Comparison of ENCODE assay signal across 16 cellular contexts in genomic region chr10:50387736-50388081, GRCh38.
DNase-seq lines count a peak whose midpoint lies in the region; ATAC-seq, FAIRE-seq and TF ChIP-seq lines count a peak whose summit lies in the region.
"Had no signal": no experiment of that assay in that cellular context is flagged by ENCODE, and none has a peak within 500 bp of the region (broad histone marks: within the 10 kb centered on the region; RNA-seq: fewer than 3 reads in every experiment).

No MANE protein-coding gene starts in this region.

- no peak overlapping the region for H3K27ac Mint-ChIP-seq in activated CD8-positive, alpha-beta T cell treated with anti-CD3 and anti-CD28 coated beads for 36 hours
- no peak overlapping the region for H3K27ac Mint-ChIP-seq in activated CD8-positive, alpha-beta T cell treated with anti-CD3 and anti-CD28 coated beads, Interleukin-2, amount 10 ng/mL, durations not matched to agents 7 days and 5 days
- H3K27ac Mint-ChIP-seq: activated CD4-positive, alpha-beta memory T cell treated with anti-CD3 and anti-CD28 coated beads for 36 hours had no signal

- POLR2A ChIA-PET in activated CD8-positive, alpha-beta T cell treated with anti-CD3 and anti-CD28 coated beads for 36 hours (lab: Charles Lee), result no interaction called here
- POLR2A ChIA-PET in activated CD8-positive, alpha-beta T cell treated with anti-CD3 and anti-CD28 coated beads, Interleukin-2, amount 10 ng/mL, durations not matched to agents 7 days and 5 days (lab: Charles Lee), result no interaction called here

- peaks cover 15% of the 10 kb centered on the region for H3K4me1 Mint-ChIP-seq in activated CD8-positive, alpha-beta T cell treated with anti-CD3 and anti-CD28 coated beads for 36 hours (ENCODE audit: low read depth)
- peaks cover 8% of the 10 kb centered on the region for H3K4me1 Mint-ChIP-seq in activated CD8-positive, alpha-beta T cell treated with anti-CD3 and anti-CD28 coated beads, Interleukin-2, amount 10 ng/mL, durations not matched to agents 7 days and 5 days (ENCODE audit: low read depth)

- H3K27ac ChIP-seq in small intestine (ENCODE audit: low read depth in 1 of 2, low read length in 1 of 2) (peak overlapping the region in 1 of 2 donors; percentile 11), right lobe of liver (no peak overlapping the region)
- H3K27ac ChIP-seq: upper lobe of right lung had no signal

- no peak for TF ChIP-seq POLR2A in right lobe of liver (IDR thresholded peaks at IDR 0.05)

- H3K9me3 ChIP-seq in small intestine (ENCODE audit: control insufficient read depth, low read depth) (no peaks in the 10 kb centered on the region), right lobe of liver (no peaks in the 10 kb centered on the region)
- H3K9me3 ChIP-seq: upper lobe of right lung had no signal

- FAIRE-seq in small intestine (lab: Jason Lieb, UNC), result no peak

- intact Hi-C loops in activated CD8-positive, alpha-beta T cell treated with anti-CD3 and anti-CD28 coated beads for 36 hours (cut with micrococcal nuclease), result no loop called here
- intact Hi-C loops in right lobe of liver (cut with DNase I), result no loop called here

- peak; percentile 4 for DNase-seq in activated CD8-positive, alpha-beta T cell treated with anti-CD3 and anti-CD28 coated beads for 36 hours
- DNase-seq in activated CD8-positive, alpha-beta T cell treated with anti-CD3 and anti-CD28 coated beads, Interleukin-2, amount 10 ng/mL, durations not matched to agents 7 days and 5 days, result no peak
- peak; percentile 19 for DNase-seq in small intestine
- DNase-seq in right lobe of liver, result no peak
- no peak for DNase-seq in GM19238 (ENCODE audit: insufficient read length, low spot score)
- DNase-seq in NCI-H524 (lab: John Stamatoyannopoulos, UW), result no peak
- DNase-seq: activated CD4-positive, alpha-beta memory T cell treated with anti-CD3 and anti-CD28 coated beads for 36 hours; cortex of kidney; HCEC 1CT; naive thymus-derived CD8-positive, alpha-beta T cell; NCI-H1694 treated with DMSO at 0.1 percent for 48 hours; upper lobe of right lung had no signal

- TF ChIP-seq CTCF in activated CD8-positive, alpha-beta T cell treated with anti-CD3 and anti-CD28 coated beads for 36 hours (IDR thresholded peaks at IDR 0.05), result no peak
- TF ChIP-seq CTCF in right lobe of liver (IDR thresholded peaks at IDR 0.05), result no peak

- H3K27me3 ChIP-seq in small intestine (ENCODE audit: control insufficient read depth in 2 of 2, insufficient read depth in 2 of 2, low read length in 2 of 2), result no peaks in the 10 kb centered on the region
- H3K27me3 ChIP-seq in right lobe of liver, result no peaks in the 10 kb centered on the region
- H3K27me3 ChIP-seq: upper lobe of right lung had no signal

- peaks cover 2% of the 10 kb centered on the region for H3K36me3 Mint-ChIP-seq in activated CD8-positive, alpha-beta T cell treated with anti-CD3 and anti-CD28 coated beads for 36 hours (ENCODE audit: low read depth)
- peaks cover 6% of the 10 kb centered on the region for H3K36me3 Mint-ChIP-seq in activated CD8-positive, alpha-beta T cell treated with anti-CD3 and anti-CD28 coated beads, Interleukin-2, amount 10 ng/mL, durations not matched to agents 7 days and 5 days (ENCODE audit: low read depth)

- H3K4me3 ChIP-seq in small intestine (ENCODE audit: low read depth in 1 of 2, low read length in 2 of 2) (no peak overlapping the region), right lobe of liver (no peak overlapping the region)
- H3K4me3 ChIP-seq: upper lobe of right lung had no signal

- H3K4me1 ChIP-seq in small intestine (ENCODE audit: control insufficient read depth in 2 of 2, insufficient read depth in 1 of 2, low read depth in 1 of 2, low read length in 1 of 2) (peaks cover 0 to 3% of the 10 kb centered on the region in 2 donors), right lobe of liver (peaks cover 0 to 58% (median 13%) of the 10 kb centered on the region in 4 donors)

- no peaks in the 10 kb centered on the region for H3K9me3 Mint-ChIP-seq in activated CD8-positive, alpha-beta T cell treated with anti-CD3 and anti-CD28 coated beads for 36 hours
- no peaks in the 10 kb centered on the region for H3K9me3 Mint-ChIP-seq in activated CD8-positive, alpha-beta T cell treated with anti-CD3 and anti-CD28 coated beads, Interleukin-2, amount 10 ng/mL, durations not matched to agents 7 days and 5 days (ENCODE audit: insufficient read depth)
- H3K9me3 Mint-ChIP-seq: activated CD4-positive, alpha-beta memory T cell treated with anti-CD3 and anti-CD28 coated beads for 36 hours; naive thymus-derived CD8-positive, alpha-beta T cell had no signal

- CTCF ChIA-PET in activated CD8-positive, alpha-beta T cell treated with anti-CD3 and anti-CD28 coated beads for 36 hours (lab: Charles Lee), result interaction anchor here (1.1 to 2.1 kb wide), 2 partner anchors 9 to 21 kb away, joined by 4 to 7 read pairs; no protein-coding TSS in a partner anchor
- CTCF ChIA-PET in activated CD8-positive, alpha-beta T cell treated with anti-CD3 and anti-CD28 coated beads, Interleukin-2, amount 10 ng/mL, durations not matched to agents 7 days and 5 days (lab: Charles Lee), result interaction anchor here (1.0 to 1.2 kb wide), 2 partner anchors 12 to 20 kb away, joined by 3 to 5 read pairs; no protein-coding TSS in a partner anchor

- 16 to 40% (median 18%) methylated on average over 2 of the region's 2 CpGs for WGBS in small intestine, 3 donors
- 54% methylated on average over 2 of the region's 2 CpGs for WGBS in right lobe of liver (ENCODE audit: insufficient coverage, low coverage, low lambda C conversion rate, missing lambda C conversion rate)

- no peaks in the 10 kb centered on the region for H3K36me3 ChIP-seq in small intestine (ENCODE audit: control insufficient read depth in 2 of 2, insufficient read depth in 2 of 2, low read length in 2 of 2)
- H3K36me3 ChIP-seq in right lobe of liver, result no peaks in the 10 kb centered on the region
- H3K36me3 ChIP-seq: upper lobe of right lung had no signal

- no peaks in the 10 kb centered on the region for H3K27me3 Mint-ChIP-seq in activated CD8-positive, alpha-beta T cell treated with anti-CD3 and anti-CD28 coated beads for 36 hours
- H3K27me3 Mint-ChIP-seq in activated CD8-positive, alpha-beta T cell treated with anti-CD3 and anti-CD28 coated beads, Interleukin-2, amount 10 ng/mL, durations not matched to agents 7 days and 5 days (ENCODE audit: low read depth), result no peaks in the 10 kb centered on the region
- H3K27me3 Mint-ChIP-seq: activated CD4-positive, alpha-beta memory T cell treated with anti-CD3 and anti-CD28 coated beads for 36 hours; naive thymus-derived CD8-positive, alpha-beta T cell had no signal

- no peak for ATAC-seq in activated CD8-positive, alpha-beta T cell treated with anti-CD3 and anti-CD28 coated beads for 36 hours
- no peak for ATAC-seq in activated CD8-positive, alpha-beta T cell treated with anti-CD3 and anti-CD28 coated beads, Interleukin-2, amount 10 ng/mL, durations not matched to agents 7 days and 5 days
- ATAC-seq in GM21786 (IDR thresholded peaks at IDR 0.05; ENCODE audit: unreplicated experiment), result peak; percentile 67
- peak; percentile 78 for ATAC-seq in HG03432 (IDR thresholded peaks at IDR 0.05; ENCODE audit: unreplicated experiment)
- ATAC-seq in right lobe of liver, result no peak
- ATAC-seq: naive thymus-derived CD8-positive, alpha-beta T cell; sciatic nerve; SK-N-SH treated with all-trans-retinoic acid at 6 μM for 48 hours had no signal

- no peak overlapping the region for H3K4me3 Mint-ChIP-seq in activated CD8-positive, alpha-beta T cell treated with anti-CD3 and anti-CD28 coated beads for 36 hours
- no peak overlapping the region for H3K4me3 Mint-ChIP-seq in activated CD8-positive, alpha-beta T cell treated with anti-CD3 and anti-CD28 coated beads, Interleukin-2, amount 10 ng/mL, durations not matched to agents 7 days and 5 days
- H3K4me3 Mint-ChIP-seq: activated CD4-positive, alpha-beta memory T cell treated with anti-CD3 and anti-CD28 coated beads for 36 hours; naive thymus-derived CD8-positive, alpha-beta T cell had no signal

Comparison
In these comparisons a context has a peak if more than half of its experiments do, and no peak if none do; other contexts are left out.
1. DNase-seq: peak in activated CD8-positive, alpha-beta T cell treated with anti-CD3 and anti-CD28 coated beads for 36 hours (single experiment) and small intestine (single experiment); none in activated CD8-positive, alpha-beta T cell treated with anti-CD3 and anti-CD28 coated beads, Interleukin-2, amount 10 ng/mL, durations not matched to agents 7 days and 5 days (single experiment), right lobe of liver (0 of 3), GM19238 (single experiment) and NCI-H524 (0 of 2).
2. ATAC-seq: peak in GM21786 (single experiment) and HG03432 (single experiment); none in activated CD8-positive, alpha-beta T cell treated with anti-CD3 and anti-CD28 coated beads for 36 hours (single experiment), activated CD8-positive, alpha-beta T cell treated with anti-CD3 and anti-CD28 coated beads, Interleukin-2, amount 10 ng/mL, durations not matched to agents 7 days and 5 days (single experiment) and right lobe of liver (0 of 4).